23 cellular contexts compared by ENCODE assay signal in the genomic region with DNA sequence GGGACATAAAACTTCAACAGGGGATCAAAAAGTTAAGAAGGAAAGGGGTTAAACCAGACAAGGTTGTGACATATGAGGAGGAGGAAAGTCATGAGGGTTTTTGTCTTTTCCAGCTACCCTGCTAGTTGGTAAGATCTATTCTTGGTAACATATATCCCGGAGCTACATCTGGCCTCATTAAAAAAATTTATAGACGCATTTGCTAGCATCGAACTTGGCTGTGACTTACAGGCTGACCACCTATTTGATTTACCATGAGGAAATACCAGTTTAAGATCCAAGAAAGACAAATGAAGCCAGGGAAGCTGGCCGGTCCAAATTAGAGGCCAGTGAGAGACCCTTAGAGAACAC.
DNase-seq lines count a peak whose midpoint lies in the region; ATAC-seq and TF ChIP-seq lines count a peak whose summit lies in the region.
"Had no signal": no experiment of that assay in that cellular context is flagged by ENCODE, and none has a peak within 500 bp of the region (broad histone marks: within the 10 kb centered on the region; RNA-seq: fewer than 3 reads in every experiment).

No MANE protein-coding gene starts in this region.

- no peaks in the 10 kb centered on the region for H3K9me3 Mint-ChIP-seq in nephron
- H3K9me3 Mint-ChIP-seq: activated B cell treated with CpG ODN at 0.5 μM for 24 hours; activated naive CD4-positive, alpha-beta T cell treated with anti-CD3 and anti-CD28 coated beads, Interleukin-2, amount 10 ng/mL, durations not matched to agents 7 days and 5 days; immature natural killer cell; T-helper 1 cell treated with Interleukin-12 subunit alpha and Interleukin-12 subunit beta and Interleukin-4 antibody, amounts not matched to agents 30 μg/mL and 1 μg/mL, for 36 hours had no signal

- H3K4me3 Mint-ChIP-seq in nephron, result no peak overlapping the region
- H3K4me3 Mint-ChIP-seq: activated B cell treated with CpG ODN at 0.5 μM for 24 hours; activated naive CD4-positive, alpha-beta T cell treated with anti-CD3 and anti-CD28 coated beads, Interleukin-2, amount 10 ng/mL, durations not matched to agents 7 days and 5 days; B cell; immature natural killer cell; T-helper 1 cell treated with Interleukin-12 subunit alpha and Interleukin-12 subunit beta and Interleukin-4 antibody, amounts not matched to agents 30 μg/mL and 1 μg/mL, for 36 hours had no signal

- H3K9me2 ChIP-seq in GM23248 (ENCODE audit: insufficient read depth), result no peaks in the 10 kb centered on the region

- WGBS in GM23248 (ENCODE audit: low coverage in 1 of 2, low lambda C conversion rate in 2 of 2, missing lambda C conversion rate in 2 of 2), 2 experiments, result 74 to 78% methylated on average over 4 of the region's 4 CpGs

- in situ Hi-C loops in GM23248 (cut with MboI) (no loop called here), brain microvascular endothelial cell (cut with HindIII; ENCODE audit: low pct_ligation_motif_present, low sequenced_read_pairs) (no loop called here)

- H3K9ac ChIP-seq in GM23248, result no peak overlapping the region

- H3K27me3 ChIP-seq in ACC112 (ENCODE audit: insufficient read depth, low read length), result no peaks in the 10 kb centered on the region
- H3K27me3 ChIP-seq in GM23248 (replicated peaks; ENCODE audit: insufficient read depth), result no peaks in the 10 kb centered on the region
- no peaks in the 10 kb centered on the region for H3K27me3 ChIP-seq in brain microvascular endothelial cell (replicated peaks)
- H3K27me3 ChIP-seq in H7 (ENCODE audit: control insufficient read depth, insufficient read depth, low read length), result no peaks in the 10 kb centered on the region
- H3K27me3 ChIP-seq: dorsolateral prefrontal cortex, esophagus squamous epithelium had no signal

- peaks cover 38% of the 10 kb centered on the region for H3K4me1 Mint-ChIP-seq in nephron
- H3K4me1 Mint-ChIP-seq: activated B cell treated with CpG ODN at 0.5 μM for 24 hours; activated naive CD4-positive, alpha-beta T cell treated with anti-CD3 and anti-CD28 coated beads, Interleukin-2, amount 10 ng/mL, durations not matched to agents 7 days and 5 days; B cell had no signal

- H3K79me2 ChIP-seq in ACC112 (ENCODE audit: control insufficient read depth, insufficient read depth, low read length, unreplicated experiment), result no peaks in the 10 kb centered on the region
- H3K79me2 ChIP-seq in GM23248 (ENCODE audit: insufficient read depth), result no peaks in the 10 kb centered on the region

- H3K27ac ChIP-seq in ACC112 (ENCODE audit: low read depth, low read length), result peak overlapping the region; percentile 24
- peak overlapping the region; percentile 8; the same call in 1 of the 2 replicates for H3K27ac ChIP-seq in GM23248
- H3K27ac ChIP-seq in brain microvascular endothelial cell, result peak overlapping the region; percentile 90
- H3K27ac ChIP-seq: dorsolateral prefrontal cortex, thoracic aorta had no signal

- peaks cover 15% of the 10 kb centered on the region; the same call in 1 of the 2 replicates for H3F3A ChIP-seq in GM23248 (ENCODE audit: insufficient read depth)

- H2AFZ ChIP-seq in ACC112 (ENCODE audit: low read length, unreplicated experiment) (no peak overlapping the region), GM23248 (no peak overlapping the region; the same call in 1 of the 2 replicates)

- H3K4me3 ChIP-seq in ACC112 (ENCODE audit: low read depth, low read length) (no peak overlapping the region), GM23248 (0 out of 2 replicates have a peak overlapping the region, but pooled peaks have one; percentile 27), brain microvascular endothelial cell (ENCODE audit: low read depth, low read length) (no peak overlapping the region), H7 (ENCODE audit: insufficient read depth, low read depth, low read length) (no peak overlapping the region)
- H3K4me3 ChIP-seq: dorsolateral prefrontal cortex, esophagus squamous epithelium, thoracic aorta had no signal

- no peaks in the 10 kb centered on the region for H4K20me1 ChIP-seq in GM23248 (ENCODE audit: insufficient read depth)

- peaks cover 8% of the 10 kb centered on the region for H3K36me3 Mint-ChIP-seq in nephron (ENCODE audit: low read depth)

- H3K27me3 Mint-ChIP-seq in nephron (ENCODE audit: low read depth), result no peaks in the 10 kb centered on the region
- H3K27me3 Mint-ChIP-seq: activated B cell treated with CpG ODN at 0.5 μM for 24 hours; activated naive CD4-positive, alpha-beta T cell treated with anti-CD3 and anti-CD28 coated beads, Interleukin-2, amount 10 ng/mL, durations not matched to agents 7 days and 5 days; B cell had no signal

- H3K36me3 ChIP-seq in ACC112 (ENCODE audit: insufficient read depth, low read length) (no peaks in the 10 kb centered on the region), GM23248 (ENCODE audit: low read depth) (no peaks in the 10 kb centered on the region), brain microvascular endothelial cell (replicated peaks) (no peaks in the 10 kb centered on the region), H7 (replicated peaks; ENCODE audit: control insufficient read depth, insufficient read depth, low read length) (peaks cover 1% of the 10 kb centered on the region)
- H3K36me3 ChIP-seq: esophagus squamous epithelium, thoracic aorta had no signal

- ATAC-seq in GM21737 (IDR thresholded peaks at IDR 0.05; ENCODE audit: unreplicated experiment), result no peak

- H3K9me3 ChIP-seq in GM23248 (ENCODE audit: low read depth), result no peaks in the 10 kb centered on the region
- H3K9me3 ChIP-seq: esophagus squamous epithelium, thoracic aorta had no signal

- TF ChIP-seq CTCF in brain microvascular endothelial cell (IDR thresholded peaks at IDR 0.05; ENCODE audit: low read depth, low read length, missing control alignments) (no peak), nephron (IDR thresholded peaks at IDR 0.05; ENCODE audit: unreplicated experiment in 3 of 3) (no peak)

- H3K27ac Mint-ChIP-seq in nephron, result peak overlapping the region; percentile 35 to 83 (median 41)
- H3K27ac Mint-ChIP-seq: activated B cell treated with CpG ODN at 0.5 μM for 24 hours; activated naive CD4-positive, alpha-beta T cell treated with anti-CD3 and anti-CD28 coated beads, Interleukin-2, amount 10 ng/mL, durations not matched to agents 7 days and 5 days; B cell; T-helper 1 cell treated with Interleukin-12 subunit alpha and Interleukin-12 subunit beta and Interleukin-4 antibody, amounts not matched to agents 30 μg/mL and 1 μg/mL, for 36 hours had no signal

- peak overlapping the region; percentile 64 for H3K4me2 ChIP-seq in GM23248 (ENCODE audit: unreplicated experiment)

- peaks cover 11% of the 10 kb centered on the region for H3K4me1 ChIP-seq in ACC112 (ENCODE audit: control insufficient read depth, insufficient read depth, low read length, unreplicated experiment)
- H3K4me1 ChIP-seq in GM23248 (ENCODE audit: insufficient read depth), result peaks cover 18% of the 10 kb centered on the region

- DNase-seq in GM23248 (no peak), brain microvascular endothelial cell (no peak), H7 (no peak), kidney tubule cell (ENCODE audit: low spot score) (no peak), dedifferentiated amniotic fluid mesenchymal stem cell (ENCODE audit: extremely low spot score) (no peak)
- DNase-seq: activated B cell treated with CpG ODN at 0.5 μM for 24 hours; activated naive CD4-positive, alpha-beta T cell treated with anti-CD3 and anti-CD28 coated beads, Interleukin-2, amount 10 ng/mL, durations not matched to agents 7 days and 5 days; dorsolateral prefrontal cortex; esophagus squamous epithelium; GDM1; head of caudate nucleus; immature natural killer cell; MM.1S; NCI-H1694; occipital lobe; Right ventricle myocardium superior; stimulated activated CD4-positive, alpha-beta T cell treated with anti-CD3 and anti-CD28 coated beads, Interleukin-4, amount 100 ng/mL, for 24 hours had no signal

Comparison
In these comparisons a context has a peak if more than half of its experiments do, and no peak if none do; other contexts are left out.
1. H3K27ac ChIP-seq: peak in every context shown above with its lines; median percentile 90 in brain microvascular endothelial cell; 24 in ACC112; 8 in GM23248.